ENCODE assay signal across 8 cellular contexts in the genomic region with DNA sequence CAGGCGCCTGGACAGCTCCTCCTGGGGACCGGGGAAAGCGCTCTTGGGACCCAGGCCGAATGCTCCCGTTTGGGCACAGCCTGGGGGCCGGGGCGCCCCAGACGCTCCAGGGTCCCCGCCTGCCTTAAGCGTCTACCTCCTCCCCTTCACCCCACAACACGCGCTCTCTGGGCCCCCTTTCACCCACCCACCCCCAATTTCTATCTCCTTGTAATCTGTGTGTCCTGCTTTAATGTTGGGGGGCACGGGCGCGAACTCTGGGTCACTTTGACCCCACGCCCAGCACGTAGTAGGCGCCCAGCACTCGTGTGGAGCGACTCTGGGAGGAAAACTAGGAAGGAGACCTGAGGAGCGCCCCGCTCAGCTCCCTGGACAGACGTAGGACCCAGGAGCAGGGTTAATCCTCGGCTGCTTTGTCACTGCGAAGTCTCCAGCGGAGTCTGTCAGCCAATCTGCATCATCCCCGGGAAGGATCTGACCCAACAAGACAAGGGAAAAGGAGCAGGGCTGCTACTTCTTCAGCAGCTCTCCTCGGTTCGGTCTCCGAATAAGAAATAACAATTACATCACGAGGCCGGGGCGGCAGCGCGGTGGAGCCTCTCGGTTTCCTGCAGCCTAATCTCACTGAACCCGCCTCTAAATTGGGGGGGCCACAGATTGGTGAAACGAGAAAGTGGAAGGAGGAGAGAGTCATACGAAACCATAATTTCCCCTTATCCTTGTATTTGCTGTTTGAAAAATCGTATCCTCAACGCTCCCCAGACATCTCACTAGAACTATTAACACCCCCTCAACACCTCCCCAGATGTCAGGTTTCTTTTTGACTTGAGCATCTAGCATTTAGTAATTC. TPM values are rescaled to one million over a fixed set of nuclear protein-coding genes. Genes with fewer than 3 reads are reported as not detected.
DNase-seq lines count a peak whose midpoint lies in the region; ATAC-seq and TF ChIP-seq lines count a peak whose summit lies in the region.

No MANE protein-coding gene starts in this region.

- peaks cover 0 to 35% (median 29%) of the 10 kb centered on the region in 5 donors for H3K4me1 ChIP-seq in subcutaneous abdominal adipose tissue (ENCODE audit: control insufficient read depth in 5 of 5, insufficient read depth in 5 of 5, low read length in 5 of 5)

- peaks cover 11 to 16% of the 10 kb centered on the region in 2 donors for H3K36me3 Mint-ChIP-seq in activated naive CD4-positive, alpha-beta T cell treated with anti-CD3 and anti-CD28 coated beads, Interleukin-2, amount 50 U/mL, for 72 hours

- peak; percentile 16 for ATAC-seq in HG03432 (IDR thresholded peaks at IDR 0.05; ENCODE audit: unreplicated experiment)
- peak; percentile 61 for ATAC-seq in SK-N-SH treated with all-trans-retinoic acid at 6 μM for 48 hours
- ATAC-seq in activated naive CD4-positive, alpha-beta T cell treated with anti-CD3 and anti-CD28 coated beads, Interleukin-2, amount 50 U/mL, for 72 hours = peak; percentile 25 to 55
- ATAC-seq in GM19455 (IDR thresholded peaks at IDR 0.05; ENCODE audit: unreplicated experiment) = no peak

- H3K9me3 Mint-ChIP-seq in activated naive CD4-positive, alpha-beta T cell treated with anti-CD3 and anti-CD28 coated beads, Interleukin-2, amount 50 U/mL, for 72 hours = no peaks in the 10 kb centered on the region

- H3K27me3 ChIP-seq in GM06990 (replicated peaks; ENCODE audit: control insufficient read depth, insufficient read depth, low read length) (no peaks in the 10 kb centered on the region; the same call in none of the 2 replicates), subcutaneous abdominal adipose tissue (ENCODE audit: control insufficient read depth in 5 of 5, insufficient read depth in 4 of 5, low read length in 5 of 5) (no peaks in the 10 kb centered on the region)

- peak overlapping the region; percentile 91 to 99 for H3K27ac Mint-ChIP-seq in activated naive CD4-positive, alpha-beta T cell treated with anti-CD3 and anti-CD28 coated beads, Interleukin-2, amount 50 U/mL, for 72 hours

- peak overlapping the region; percentile 6 to 91 (median 84) for H3K9ac ChIP-seq in subcutaneous abdominal adipose tissue (ENCODE audit: low read length in 5 of 5)

- H3K36me3 ChIP-seq in GM06990 (ENCODE audit: control insufficient read depth, insufficient read depth, low read length) (no peaks in the 10 kb centered on the region), subcutaneous abdominal adipose tissue (ENCODE audit: control insufficient read depth in 5 of 5, insufficient read depth in 5 of 5, low read length in 5 of 5) (no peaks in the 10 kb centered on the region)

- no peaks in the 10 kb centered on the region for H3K9me3 ChIP-seq in subcutaneous abdominal adipose tissue (ENCODE audit: control insufficient read depth in 5 of 5, low read length in 5 of 5)

- peak; percentile 74 for DNase-seq in GM06990 (ENCODE audit: extremely low read depth, insufficient read length)
- DNase-seq in activated naive CD4-positive, alpha-beta T cell treated with anti-CD3 and anti-CD28 coated beads, Interleukin-2, amount 50 U/mL, for 72 hours (ENCODE audit: low spot score in 2 of 2) = peak; percentile 65 to 69
- peak; percentile 78 for DNase-seq in glomerular visceral epithelial cell (ENCODE audit: extremely low spot score)
- peak in 55 of 56 donors; percentile 24 to 88 (median 70) for DNase-seq in nucleus accumbens (lab: John Stamatoyannopoulos, UW)

- H3K27ac ChIP-seq in subcutaneous abdominal adipose tissue (ENCODE audit: low read depth, low read length) = peak overlapping the region; percentile 84

- TF ChIP-seq CTCF in GM06990 (IDR thresholded peaks at IDR 0.05; ENCODE audit: insufficient read depth, low read length, poor library complexity, severe bottlenecking) = no peak

- H3K4me3 ChIP-seq in GM06990 (replicated peaks; ENCODE audit: low read depth, low read length) (peak overlapping the region; percentile 64), subcutaneous abdominal adipose tissue (ENCODE audit: low read depth in 1 of 5, low read length in 5 of 5) (peak overlapping the region; percentile 78 to 94 (median 85))

TF ChIP-seq in SK-N-SH treated with all-trans-retinoic acid at 6 μM for 48 hours, 23 proteins besides CTCF, POLR2A, EP300 and RAD21:
- TF ChIP-seq ZNF8 (CRISPR knock-in tag; IDR thresholded peaks at IDR 0.05) (no peak), ISL1 (CRISPR knock-in tag; IDR thresholded peaks at IDR 0.05) (no peak), ZFP30 (CRISPR knock-in tag; IDR thresholded peaks at IDR 0.05) (no peak), ZC3H10 (CRISPR knock-in tag; IDR thresholded peaks at IDR 0.05) (no peak), ZNF565 (CRISPR knock-in tag; conservative IDR thresholded peaks at IDR 0.05; ENCODE audit: low read depth) (no peak), SNAI2 (CRISPR knock-in tag; IDR thresholded peaks at IDR 0.05) (no peak), PPARA (CRISPR knock-in tag; IDR thresholded peaks at IDR 0.05; ENCODE audit: borderline replicate concordance) (no peak), ESRRG (CRISPR knock-in tag; IDR thresholded peaks at IDR 0.05) (no peak), RARB (CRISPR knock-in tag; IDR thresholded peaks at IDR 0.05) (no peak), TCF4 (CRISPR knock-in tag; IDR thresholded peaks at IDR 0.05; ENCODE audit: borderline replicate concordance) (no peak), ARNTL (CRISPR knock-in tag; IDR thresholded peaks at IDR 0.05; ENCODE audit: borderline replicate concordance, low read depth) (no peak), TOX (CRISPR knock-in tag; IDR thresholded peaks at IDR 0.05; ENCODE audit: borderline replicate concordance) (no peak)
- TF ChIP-seq, protein P1, sequence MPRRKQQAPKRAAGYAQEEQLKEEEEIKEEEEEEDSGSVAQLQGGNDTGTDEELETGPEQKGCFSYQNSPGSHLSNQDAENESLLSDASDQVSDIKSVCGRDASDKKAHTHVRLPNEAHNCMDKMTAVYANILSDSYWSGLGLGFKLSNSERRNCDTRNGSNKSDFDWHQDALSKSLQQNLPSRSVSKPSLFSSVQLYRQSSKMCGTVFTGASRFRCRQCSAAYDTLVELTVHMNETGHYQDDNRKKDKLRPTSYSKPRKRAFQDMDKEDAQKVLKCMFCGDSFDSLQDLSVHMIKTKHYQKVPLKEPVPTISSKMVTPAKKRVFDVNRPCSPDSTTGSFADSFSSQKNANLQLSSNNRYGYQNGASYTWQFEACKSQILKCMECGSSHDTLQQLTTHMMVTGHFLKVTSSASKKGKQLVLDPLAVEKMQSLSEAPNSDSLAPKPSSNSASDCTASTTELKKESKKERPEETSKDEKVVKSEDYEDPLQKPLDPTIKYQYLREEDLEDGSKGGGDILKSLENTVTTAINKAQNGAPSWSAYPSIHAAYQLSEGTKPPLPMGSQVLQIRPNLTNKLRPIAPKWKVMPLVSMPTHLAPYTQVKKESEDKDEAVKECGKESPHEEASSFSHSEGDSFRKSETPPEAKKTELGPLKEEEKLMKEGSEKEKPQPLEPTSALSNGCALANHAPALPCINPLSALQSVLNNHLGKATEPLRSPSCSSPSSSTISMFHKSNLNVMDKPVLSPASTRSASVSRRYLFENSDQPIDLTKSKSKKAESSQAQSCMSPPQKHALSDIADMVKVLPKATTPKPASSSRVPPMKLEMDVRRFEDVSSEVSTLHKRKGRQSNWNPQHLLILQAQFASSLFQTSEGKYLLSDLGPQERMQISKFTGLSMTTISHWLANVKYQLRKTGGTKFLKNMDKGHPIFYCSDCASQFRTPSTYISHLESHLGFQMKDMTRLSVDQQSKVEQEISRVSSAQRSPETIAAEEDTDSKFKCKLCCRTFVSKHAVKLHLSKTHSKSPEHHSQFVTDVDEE (CRISPR knock-in tag; IDR thresholded peaks at IDR 0.05) = no peak
- TF ChIP-seq, protein P2, sequence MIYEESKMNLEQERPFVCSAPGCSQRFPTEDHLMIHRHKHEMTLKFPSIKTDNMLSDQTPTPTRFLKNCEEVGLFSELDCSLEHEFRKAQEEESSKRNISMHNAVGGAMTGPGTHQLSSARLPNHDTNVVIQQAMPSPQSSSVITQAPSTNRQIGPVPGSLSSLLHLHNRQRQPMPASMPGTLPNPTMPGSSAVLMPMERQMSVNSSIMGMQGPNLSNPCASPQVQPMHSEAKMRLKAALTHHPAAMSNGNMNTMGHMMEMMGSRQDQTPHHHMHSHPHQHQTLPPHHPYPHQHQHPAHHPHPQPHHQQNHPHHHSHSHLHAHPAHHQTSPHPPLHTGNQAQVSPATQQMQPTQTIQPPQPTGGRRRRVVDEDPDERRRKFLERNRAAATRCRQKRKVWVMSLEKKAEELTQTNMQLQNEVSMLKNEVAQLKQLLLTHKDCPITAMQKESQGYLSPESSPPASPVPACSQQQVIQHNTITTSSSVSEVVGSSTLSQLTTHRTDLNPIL (CRISPR knock-in tag; IDR thresholded peaks at IDR 0.05; ENCODE audit: low read depth) = no peak
- TF ChIP-seq, protein P3, sequence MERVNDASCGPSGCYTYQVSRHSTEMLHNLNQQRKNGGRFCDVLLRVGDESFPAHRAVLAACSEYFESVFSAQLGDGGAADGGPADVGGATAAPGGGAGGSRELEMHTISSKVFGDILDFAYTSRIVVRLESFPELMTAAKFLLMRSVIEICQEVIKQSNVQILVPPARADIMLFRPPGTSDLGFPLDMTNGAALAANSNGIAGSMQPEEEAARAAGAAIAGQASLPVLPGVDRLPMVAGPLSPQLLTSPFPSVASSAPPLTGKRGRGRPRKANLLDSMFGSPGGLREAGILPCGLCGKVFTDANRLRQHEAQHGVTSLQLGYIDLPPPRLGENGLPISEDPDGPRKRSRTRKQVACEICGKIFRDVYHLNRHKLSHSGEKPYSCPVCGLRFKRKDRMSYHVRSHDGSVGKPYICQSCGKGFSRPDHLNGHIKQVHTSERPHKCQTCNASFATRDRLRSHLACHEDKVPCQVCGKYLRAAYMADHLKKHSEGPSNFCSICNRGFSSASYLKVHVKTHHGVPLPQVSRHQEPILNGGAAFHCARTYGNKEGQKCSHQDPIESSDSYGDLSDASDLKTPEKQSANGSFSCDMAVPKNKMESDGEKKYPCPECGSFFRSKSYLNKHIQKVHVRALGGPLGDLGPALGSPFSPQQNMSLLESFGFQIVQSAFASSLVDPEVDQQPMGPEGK (CRISPR knock-in tag; IDR thresholded peaks at IDR 0.05; ENCODE audit: borderline replicate concordance) = no peak

RNA-seq across cellular contexts. Expression of a gene that starts 0.8 kb away (rescaled TPM):
- total RNA-seq in activated naive CD4-positive, alpha-beta T cell treated with anti-CD3 and anti-CD28 coated beads, Interleukin-2, amount 50 U/mL, for 72 hours = 10 to 100 TPM in 1 of 2 donors, 1 to 10 TPM in 1; 7.6 to 11.3 TPM
